In genomic region chr5:151903243-151903653, GRCh38 we compare ENCODE assay signal across 1 cellular context.
A peak's percentile ranks its signal among the peaks of the same experiment; 100 is the strongest.
TF ChIP-seq lines count a peak whose summit lies in the region.

No MANE protein-coding gene starts in this region.

TF ChIP-seq in GM12878, 131 proteins besides CTCF, POLR2A, EP300 and RAD21 (continued from another document and continues in another):
- TF ChIP-seq ZNF592 (IDR thresholded peaks at IDR 0.05): no peak
- no peak for TF ChIP-seq KDM1A (IDR thresholded peaks at IDR 0.05; ENCODE audit: borderline replicate concordance)
- TF ChIP-seq NR2F1 (conservative IDR thresholded peaks at IDR 0.05): no peak
- no peak for TF ChIP-seq TCF7 (IDR thresholded peaks at IDR 0.05; ENCODE audit: borderline replicate concordance)
- no peak for TF ChIP-seq TARDBP (IDR thresholded peaks at IDR 0.05; ENCODE audit: borderline replicate concordance)
- TF ChIP-seq ZNF687 (IDR thresholded peaks at IDR 0.05): no peak
- TF ChIP-seq SRF (IDR thresholded peaks at IDR 0.05; ENCODE audit: low read depth in 2 of 2, low read length in 2 of 2): no peak
- peak; percentile 89 for TF ChIP-seq ZNF217 (IDR thresholded peaks at IDR 0.05)
- TF ChIP-seq PML (IDR thresholded peaks at IDR 0.05; ENCODE audit: low read length): no peak
- no peak for TF ChIP-seq FOXK2 (IDR thresholded peaks at IDR 0.05)
- TF ChIP-seq NR2C2 (IDR thresholded peaks at IDR 0.05; ENCODE audit: borderline replicate concordance, control insufficient read depth, insufficient read length, low read depth): no peak
- no peak for TF ChIP-seq PBX3 (IDR thresholded peaks at IDR 0.05; ENCODE audit: insufficient replicate concordance, low read depth, low read length)
- TF ChIP-seq ASH2L (IDR thresholded peaks at IDR 0.05; ENCODE audit: borderline replicate concordance, low read depth): no peak
- TF ChIP-seq PKNOX1 (IDR thresholded peaks at IDR 0.05): no peak
- TF ChIP-seq ATF2 (IDR thresholded peaks at IDR 0.05; ENCODE audit: low read length): peak; percentile 77
- TF ChIP-seq HDAC2 (IDR thresholded peaks at IDR 0.05): no peak
- TF ChIP-seq ESRRA (IDR thresholded peaks at IDR 0.05; ENCODE audit: low read length): no peak
- TF ChIP-seq ZNF207 (IDR thresholded peaks at IDR 0.05; ENCODE audit: borderline replicate concordance): no peak
- TF ChIP-seq E2F8 (IDR thresholded peaks at IDR 0.05; ENCODE audit: low read depth, partially characterized antibody): no peak
- TF ChIP-seq ZNF24 (IDR thresholded peaks at IDR 0.05): peak; percentile 76
- no peak for TF ChIP-seq YY1 (IDR thresholded peaks at IDR 0.05; ENCODE audit: low read depth, low read length)
- TF ChIP-seq CUX1 (IDR thresholded peaks at IDR 0.05; ENCODE audit: insufficient replicate concordance, low read depth, low read length): no peak
- TF ChIP-seq FOXM1 (IDR thresholded peaks at IDR 0.05; ENCODE audit: low read depth, low read length): no peak
- no peak for TF ChIP-seq ZNF384 (IDR thresholded peaks at IDR 0.05; ENCODE audit: borderline replicate concordance, low read depth, low read length)
- TF ChIP-seq GATAD2B (conservative IDR thresholded peaks at IDR 0.05; ENCODE audit: low read depth): no peak
- TF ChIP-seq ATF7 (IDR thresholded peaks at IDR 0.05; ENCODE audit: low read depth): peak; percentile 48; the same call in 1 of the 2 replicates
- 0 out of 2 replicates have a peak, but pooled peaks have one; percentile 54 for TF ChIP-seq IRF4 (IDR thresholded peaks at IDR 0.05; ENCODE audit: low read depth, low read length)
- no peak for TF ChIP-seq PAX8 (IDR thresholded peaks at IDR 0.05)
- TF ChIP-seq CEBPB (IDR thresholded peaks at IDR 0.05; ENCODE audit: borderline replicate concordance in 1 of 2, low read depth in 2 of 2, low read length in 2 of 2): no peak; a peak in 1 of 4 replicates
- TF ChIP-seq NBN (IDR thresholded peaks at IDR 0.05): no peak
- no peak for TF ChIP-seq E4F1 (IDR thresholded peaks at IDR 0.05; ENCODE audit: borderline replicate concordance, partially characterized antibody)
- TF ChIP-seq BHLHE40 (IDR thresholded peaks at IDR 0.05; ENCODE audit: borderline replicate concordance in 1 of 2, low read depth in 2 of 2, low read length in 1 of 2): no peak
- TF ChIP-seq TCF12 (IDR thresholded peaks at IDR 0.05; ENCODE audit: low read depth, low read length): no peak
- TF ChIP-seq TAF1 (IDR thresholded peaks at IDR 0.05; ENCODE audit: borderline replicate concordance, low read depth, low read length): no peak
